Comparison of ENCODE assay signal across 8 cellular contexts in the genomic region with DNA sequence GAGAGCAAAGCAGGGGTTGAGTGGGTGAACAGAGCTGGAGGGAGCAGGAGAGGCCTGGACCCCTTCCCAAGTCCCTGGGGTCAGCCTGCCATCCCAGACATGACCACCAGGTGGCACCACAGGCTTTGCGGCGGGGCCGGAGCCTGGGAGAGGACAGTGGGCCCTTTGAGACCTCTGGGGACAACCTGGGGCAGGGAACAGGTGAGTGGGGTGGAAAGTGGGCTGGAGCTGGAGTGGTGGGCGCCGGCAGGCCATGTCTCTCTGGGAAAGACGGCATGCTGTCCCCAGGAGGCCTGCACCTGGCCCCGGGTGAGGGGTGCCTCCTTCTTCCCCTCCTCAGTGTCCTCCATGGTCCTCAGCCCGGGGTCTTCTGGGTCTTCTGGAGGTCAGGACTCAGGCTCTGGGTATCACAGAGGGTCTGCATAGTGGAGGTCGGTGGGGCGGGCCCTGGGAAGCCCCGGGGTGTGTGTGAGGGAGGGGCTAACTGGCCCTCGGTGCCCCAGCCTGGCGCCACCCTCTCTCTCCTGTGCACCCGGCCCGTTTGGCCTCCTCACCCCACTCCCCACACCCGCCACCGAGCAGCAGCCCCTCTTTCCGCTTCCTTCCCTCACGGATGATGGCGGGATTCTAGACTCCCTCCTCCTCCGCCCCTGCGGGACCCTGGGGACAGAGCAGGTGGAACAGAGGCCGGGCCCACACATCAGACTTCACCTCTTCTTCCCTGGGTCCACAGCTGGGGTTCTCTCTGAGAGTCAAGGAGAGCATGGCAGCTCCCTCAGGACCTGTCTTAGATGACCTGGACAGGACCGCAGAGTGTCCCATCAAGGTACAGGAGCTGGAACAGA. TPM values are rescaled to one million over a fixed set of nuclear protein-coding genes. Genes with fewer than 3 reads are reported as not detected.
A peak's percentile ranks its signal among the peaks of the same experiment; 100 is the strongest.
DNase-seq lines count a peak whose midpoint lies in the region; ATAC-seq, FAIRE-seq and TF ChIP-seq lines count a peak whose summit lies in the region.

No MANE protein-coding gene starts in this region.

- no peak overlapping the region for H3K4me2 ChIP-seq in endothelial cell of umbilical vein (ENCODE audit: insufficient read depth, low read length)

- peak; percentile 71 for ATAC-seq in naive thymus-derived CD4-positive, alpha-beta T cell

- H3K36me3 ChIP-seq in endothelial cell of umbilical vein (ENCODE audit: control insufficient read depth in 2 of 2, extremely low read depth in 1 of 2, insufficient read depth in 2 of 2, low read length in 2 of 2): no peaks in the 10 kb centered on the region
- H3K36me3 ChIP-seq in naive thymus-derived CD4-positive, alpha-beta T cell (ENCODE audit: control insufficient read depth in 2 of 3, insufficient read depth in 3 of 3, low read length in 3 of 3): no peaks in the 10 kb centered on the region

- peaks cover 0 to 2% (median 0%) of the 10 kb centered on the region in 7 donors for H3K4me1 Mint-ChIP-seq in naive thymus-derived CD4-positive, alpha-beta T cell

- DNase-seq in 8988T: peak; percentile 90
- peak; percentile 25 for DNase-seq in NCI-H2107 treated with DMSO at 0.1 percent for 48 hours (lab: John Stamatoyannopoulos, UW; ENCODE audit: unreplicated experiment)
- DNase-seq in activated CD8-positive, alpha-beta memory T cell treated with anti-CD3 and anti-CD28 coated beads for 24 hours: peak; percentile 91
- DNase-seq in endothelial cell of umbilical vein (ENCODE audit: low read depth, low spot score): peak; percentile 33
- peak in 8 of 9 donors; percentile 23 to 76 (median 35) for DNase-seq in naive thymus-derived CD4-positive, alpha-beta T cell
- DNase-seq in stimulated activated naive CD4-positive, alpha-beta T cell treated with Interleukin-2 at 50 U/mL for 16 hours (lab: John Stamatoyannopoulos, UW): peak; percentile 39
- DNase-seq in RKO (ENCODE audit: low spot score): no peak

- H3K27me3 Mint-ChIP-seq in naive thymus-derived CD4-positive, alpha-beta T cell: peaks cover 0 to 26% (median 6%) of the 10 kb centered on the region in 5 donors

- dilution Hi-C loops in endothelial cell of umbilical vein (cut with MboI; ENCODE audit: extremely low pct_ligation_motif_present, low sequenced_read_pairs): no loop called here

- H3K27me3 ChIP-seq in endothelial cell of umbilical vein (ENCODE audit: control insufficient read depth in 2 of 2, insufficient read depth in 2 of 2, low read length in 2 of 2): peaks cover 2 to 5% of the 10 kb centered on the region in 2 experiments
- peaks cover 0 to 3% of the 10 kb centered on the region in 2 donors for H3K27me3 ChIP-seq in naive thymus-derived CD4-positive, alpha-beta T cell (ENCODE audit: control insufficient read depth in 2 of 2, insufficient read depth in 2 of 2, low read length in 2 of 2)

- CTCF ChIA-PET in endothelial cell of umbilical vein (lab: Charles Lee): interaction anchor here (0.6 to 5.3 kb wide), 15 partner anchors 9 to 154 kb away, joined by 3 to 109 read pairs (median 4); partner anchors contain the start of gene PKP1
- CTCF ChIA-PET in naive thymus-derived CD4-positive, alpha-beta T cell (lab: Charles Lee): interaction anchor here (0.5 to 1.4 kb wide), 4 partner anchors 10 to 106 kb away, joined by 3 to 5 read pairs (median 4); no protein-coding TSS in a partner anchor

- no peaks in the 10 kb centered on the region for H3K79me2 ChIP-seq in endothelial cell of umbilical vein (ENCODE audit: control insufficient read depth, insufficient read depth, low read length)

- H2AFZ ChIP-seq in endothelial cell of umbilical vein (ENCODE audit: low read depth, low read length): no peak overlapping the region

- no peaks in the 10 kb centered on the region for H4K20me1 ChIP-seq in endothelial cell of umbilical vein (replicated peaks; ENCODE audit: control insufficient read depth, extremely low read depth, insufficient read depth, low read length)

- no TSS peak for BruUV-seq in endothelial cell of umbilical vein (replicated peaks; lab: Mats Ljungman, UMichigan)

- no peaks in the 10 kb centered on the region for H3K9me1 ChIP-seq in endothelial cell of umbilical vein (replicated peaks; ENCODE audit: control insufficient read depth, extremely low read depth, insufficient read depth, low read length)

- H3K36me3 Mint-ChIP-seq in naive thymus-derived CD4-positive, alpha-beta T cell: no peaks in the 10 kb centered on the region

- POLR2A ChIA-PET in endothelial cell of umbilical vein (lab: Charles Lee): no interaction called here
- POLR2A ChIA-PET in naive thymus-derived CD4-positive, alpha-beta T cell (lab: Charles Lee): no interaction called here

- no peaks in the 10 kb centered on the region for H3K4me1 ChIP-seq in endothelial cell of umbilical vein (ENCODE audit: control insufficient read depth, extremely low read depth, insufficient read depth, low read length)
- no peaks in the 10 kb centered on the region for H3K4me1 ChIP-seq in naive thymus-derived CD4-positive, alpha-beta T cell (ENCODE audit: control insufficient read depth in 2 of 2, insufficient read depth in 2 of 2, low read length in 2 of 2)

- no peak overlapping the region for H3K27ac ChIP-seq in endothelial cell of umbilical vein (ENCODE audit: insufficient read depth, low read depth, low read length)
- H3K27ac ChIP-seq in naive thymus-derived CD4-positive, alpha-beta T cell (ENCODE audit: low read depth, low read length): no peak overlapping the region

- H3K9me3 Mint-ChIP-seq in naive thymus-derived CD4-positive, alpha-beta T cell: no peaks in the 10 kb centered on the region

- no peak overlapping the region for H3K4me3 ChIP-seq in endothelial cell of umbilical vein (replicated peaks in 1 of 3; ENCODE audit: insufficient read depth in 1 of 3, low read depth in 1 of 3, low read length in 3 of 3)
- no peak overlapping the region for H3K4me3 ChIP-seq in naive thymus-derived CD4-positive, alpha-beta T cell (ENCODE audit: low read length)

- no peak for TF ChIP-seq POLR2A in endothelial cell of umbilical vein (IDR thresholded peaks at IDR 0.05; ENCODE audit: low read depth, low read length)

- peak; percentile 69 for FAIRE-seq in endothelial cell of umbilical vein (lab: Jason Lieb, UNC)

- no peak overlapping the region for H3K27ac Mint-ChIP-seq in naive thymus-derived CD4-positive, alpha-beta T cell

- intact Hi-C loops in endothelial cell of umbilical vein (cut with micrococcal nuclease): loop anchor here (1.0 kb wide), 1 partner anchor 91 kb away; no protein-coding TSS in a partner anchor
- intact Hi-C loops in naive thymus-derived CD4-positive, alpha-beta T cell (cut with micrococcal nuclease): loop anchor here in 1 of 2 donors (1.0 to 2.0 kb wide), 2 partner anchors 106 to 153 kb away; no protein-coding TSS in a partner anchor

- peak; percentile 48 for TF ChIP-seq CTCF in GM12801 (IDR thresholded peaks at IDR 0.05; ENCODE audit: extremely low read depth, insufficient read length)
- TF ChIP-seq CTCF in endothelial cell of umbilical vein (IDR thresholded peaks at IDR 0.05; ENCODE audit: extremely low read depth in 1 of 2, insufficient read depth in 1 of 2, low read depth in 1 of 2, low read length in 2 of 2): peak; percentile 90 to 97

- H3K9ac ChIP-seq in endothelial cell of umbilical vein (replicated peaks; ENCODE audit: extremely low read depth, insufficient read depth, low read length): no peak overlapping the region

- no peaks in the 10 kb centered on the region for H3K9me3 ChIP-seq in endothelial cell of umbilical vein (replicated peaks; ENCODE audit: control insufficient read depth, insufficient read depth, low read length)
- no peaks in the 10 kb centered on the region for H3K9me3 ChIP-seq in naive thymus-derived CD4-positive, alpha-beta T cell (ENCODE audit: control insufficient read depth in 2 of 3, low read length in 3 of 3)

- no peak overlapping the region for H3K4me3 Mint-ChIP-seq in naive thymus-derived CD4-positive, alpha-beta T cell

TF ChIP-seq in endothelial cell of umbilical vein, 7 proteins besides CTCF, POLR2A, EP300 and RAD21:
- TF ChIP-seq MAX (IDR thresholded peaks at IDR 0.05; ENCODE audit: insufficient read depth, insufficient read length) (no peak), EZH2 (IDR thresholded peaks at IDR 0.05; ENCODE audit: borderline replicate concordance, low read depth, low read length, severe bottlenecking) (no peak), JUN (IDR thresholded peaks at IDR 0.05; ENCODE audit: borderline replicate concordance, insufficient read depth, insufficient read length, low read depth) (no peak), POLR2AphosphoS5 (IDR thresholded peaks at IDR 0.05; ENCODE audit: insufficient read depth, low read depth, low read length) (no peak), GATA2 (IDR thresholded peaks at IDR 0.05; ENCODE audit: insufficient read depth, insufficient read length, low read depth, low read length) (no peak), MYC (IDR thresholded peaks at IDR 0.05; ENCODE audit: low read depth, low read length) (no peak), FOS (IDR thresholded peaks at IDR 0.05; ENCODE audit: borderline replicate concordance, insufficient read depth, low read length) (no peak)

RNA-seq across cellular contexts. Expression of gene PKP1, which starts 28.5 kb away (rescaled TPM):
- not detected in 2 replicates for total RNA-seq in endothelial cell of umbilical vein
- 0.01 TPM in 1 of 2 replicates, not detected in the other for polyA plus RNA-seq in endothelial cell of umbilical vein
- polyA plus RNA-seq in endothelial cell of umbilical vein (2011; cell fraction: cytosol; rRNA removed): not detected in 2 replicates
- polyA plus RNA-seq in endothelial cell of umbilical vein (2011; cell fraction: nucleus; rRNA removed): not detected in 2 replicates
- not detected in 2 replicates for polyA plus RNA-seq in endothelial cell of umbilical vein (2012)
- polyA minus RNA-seq in endothelial cell of umbilical vein: not detected in 2 replicates
- not detected for polyA minus RNA-seq in endothelial cell of umbilical vein (2011; cell fraction: cytosol; rRNA and poly(A)+ RNA removed)
- not detected in 2 replicates for polyA minus RNA-seq in endothelial cell of umbilical vein (2011; cell fraction: nucleus; rRNA and poly(A)+ RNA removed)
- not detected for total RNA-seq in naive thymus-derived CD4-positive, alpha-beta T cell
- not detected for polyA plus RNA-seq in naive thymus-derived CD4-positive, alpha-beta T cell
